Comparison of ENCODE assay signal across 8 cellular contexts in genomic region chr19:2495130-2495641, GRCh38. TPM values are rescaled to one million over a fixed set of nuclear protein-coding genes. Genes with fewer than 3 reads are reported as not detected.
A peak's percentile ranks its signal among the peaks of the same experiment; 100 is the strongest.
DNase-seq lines count a peak whose midpoint lies in the region; TF ChIP-seq lines count a peak whose summit lies in the region.

No MANE protein-coding gene starts in this region.

- no peaks in the 10 kb centered on the region for H4K20me1 ChIP-seq in smooth muscle cell (ENCODE audit: low read depth)

- DNase-seq in NCI-H1417 (lab: John Stamatoyannopoulos, UW), result peak in 2 of 3 experiments; percentile 53 to 67
- DNase-seq in NCI-H1417 treated with DMSO at 0.1 percent for 48 hours (lab: John Stamatoyannopoulos, UW), result no peak
- DNase-seq in NCI-H2029 (lab: John Stamatoyannopoulos, UW), result peak; percentile 73
- DNase-seq in MCF 10A (ENCODE audit: unreplicated experiment), result peak; percentile 80
- DNase-seq in immature natural killer cell, result peak; percentile 25 to 29 (median 27)
- peak; percentile 59 for DNase-seq in smooth muscle cell (lab: John Stamatoyannopoulos, UW; ENCODE audit: unreplicated experiment)
- no peak for DNase-seq in 8988T
- no peak for DNase-seq in Kasumi-1 (lab: John Stamatoyannopoulos, UW)

- peaks cover 30% of the 10 kb centered on the region for H3F3A ChIP-seq in smooth muscle cell (ENCODE audit: low read depth)

- TF ChIP-seq CTCF in MCF 10A (IDR thresholded peaks at IDR 0.05; ENCODE audit: unreplicated experiment) (no peak), smooth muscle cell (IDR thresholded peaks at IDR 0.05; ENCODE audit: borderline replicate concordance, insufficient read depth, poor library complexity, severe bottlenecking) (no peak)

- H3K27ac ChIP-seq in smooth muscle cell (ENCODE audit: low read depth), result peak overlapping the region; percentile 92

- no peaks in the 10 kb centered on the region for H3K79me2 ChIP-seq in smooth muscle cell (ENCODE audit: low read depth)

- intact Hi-C loops in MCF 10A (cut with micrococcal nuclease), result no loop called here

- H3K4me3 Mint-ChIP-seq in MCF 10A (ENCODE audit: unreplicated experiment) (peak overlapping the region; percentile 66), immature natural killer cell (peak overlapping the region; percentile 53 to 79 (median 72))

- H3K4me1 Mint-ChIP-seq in MCF 10A (ENCODE audit: insufficient read depth, unreplicated experiment) (peaks cover 33% of the 10 kb centered on the region), immature natural killer cell (peaks cover 5 to 12% of the 10 kb centered on the region in 2 donors)

- H3K27ac Mint-ChIP-seq in MCF 10A (ENCODE audit: low read depth, unreplicated experiment) (no peak overlapping the region), immature natural killer cell (peak overlapping the region in 2 of 6 donors; percentile 66 to 80)

- no peaks in the 10 kb centered on the region for H3K36me3 ChIP-seq in smooth muscle cell (ENCODE audit: low read depth)

- 11% methylated on average over 24 of the region's 26 CpGs for WGBS in smooth muscle cell (ENCODE audit: low lambda C conversion rate)

- peak overlapping the region; percentile 92 for H3K4me2 ChIP-seq in smooth muscle cell

- POLR2A ChIA-PET in MCF 10A (lab: Yijun Ruan, JAX), result interaction anchor here (0.7 to 10.7 kb wide), 6 partner anchors 8 to 125 kb away, joined by 3 to 131 read pairs (median 4); partner anchors contain the start of gene GADD45B

- H3K4me1 ChIP-seq in smooth muscle cell (ENCODE audit: low read depth), result peaks cover 9% of the 10 kb centered on the region

- H3K27me3 ChIP-seq in smooth muscle cell (ENCODE audit: low read depth), result no peaks in the 10 kb centered on the region

- no peaks in the 10 kb centered on the region for H3K27me3 Mint-ChIP-seq in MCF 10A (ENCODE audit: insufficient read depth, unreplicated experiment)
- peaks cover 7 to 15% (median 13%) of the 10 kb centered on the region in 3 donors for H3K27me3 Mint-ChIP-seq in immature natural killer cell (ENCODE audit: low read depth in 3 of 3)

- H3K9me3 Mint-ChIP-seq in MCF 10A (ENCODE audit: unreplicated experiment), result no peaks in the 10 kb centered on the region
- no peaks in the 10 kb centered on the region for H3K9me3 Mint-ChIP-seq in immature natural killer cell

- H3K4me3 ChIP-seq in smooth muscle cell, result peak overlapping the region; percentile 54

- H3K9ac ChIP-seq in smooth muscle cell (ENCODE audit: low read depth), result peak overlapping the region; percentile 91

- no peaks in the 10 kb centered on the region for H3K9me3 ChIP-seq in smooth muscle cell (replicated peaks; ENCODE audit: low read depth)

- no peaks in the 10 kb centered on the region for H3K36me3 Mint-ChIP-seq in MCF 10A (ENCODE audit: insufficient read depth, unreplicated experiment)
- H3K36me3 Mint-ChIP-seq in immature natural killer cell, result no peaks in the 10 kb centered on the region

- H2AFZ ChIP-seq in smooth muscle cell (ENCODE audit: low read depth), result no peak overlapping the region

- CTCF ChIA-PET in MCF 10A (lab: Yijun Ruan, JAX), result interaction anchor here (0.6 to 1.0 kb wide), 3 partner anchors 19 to 341 kb away, joined by 3 read pairs; partner anchors contain the start of gene GADD45B

- no TSS peak for BruUV-seq in MCF 10A (replicated peaks; lab: Mats Ljungman, UMichigan)

RNA-seq across cellular contexts. Expression of gene GADD45B, which starts 19.3 kb away (rescaled TPM):
- total RNA-seq in MCF 10A (2022) (28.0 and 53.8 TPM in 2 replicates), smooth muscle cell (252 and 326 TPM in 2 replicates)
- polyA plus RNA-seq in immature natural killer cell (100 to 1,000 TPM in 1 of 3 donors, 10 to 100 TPM in 2; 68.0 to 105 (median 72.9) TPM), smooth muscle cell (435 and 533 TPM in 2 replicates)

RNA-seq across cellular contexts. Expression of gene LMNB2, which starts 38.4 kb away (rescaled TPM):
- total RNA-seq in MCF 10A (2022) (85.2 and 85.6 TPM in 2 replicates), smooth muscle cell (21.7 and 25.5 TPM in 2 replicates)
- polyA plus RNA-seq in immature natural killer cell (1 to 10 TPM; 4.6 to 8.4 (median 5.0) TPM), smooth muscle cell (29.5 and 41.8 TPM in 2 replicates)

Comparison
In these comparisons a context has a peak if more than half of its experiments do, and no peak if none do; other contexts are left out.
1. DNase-seq: peak in NCI-H1417 (2 of 3), NCI-H2029 (single experiment), MCF 10A (single experiment), immature natural killer cell (3 of 3) and smooth muscle cell (single experiment); none in NCI-H1417 treated with DMSO at 0.1 percent for 48 hours (single experiment), 8988T (single experiment) and Kasumi-1 (0 of 2).